Comparison of ENCODE assay signal across 1 cellular context in the genomic region with DNA sequence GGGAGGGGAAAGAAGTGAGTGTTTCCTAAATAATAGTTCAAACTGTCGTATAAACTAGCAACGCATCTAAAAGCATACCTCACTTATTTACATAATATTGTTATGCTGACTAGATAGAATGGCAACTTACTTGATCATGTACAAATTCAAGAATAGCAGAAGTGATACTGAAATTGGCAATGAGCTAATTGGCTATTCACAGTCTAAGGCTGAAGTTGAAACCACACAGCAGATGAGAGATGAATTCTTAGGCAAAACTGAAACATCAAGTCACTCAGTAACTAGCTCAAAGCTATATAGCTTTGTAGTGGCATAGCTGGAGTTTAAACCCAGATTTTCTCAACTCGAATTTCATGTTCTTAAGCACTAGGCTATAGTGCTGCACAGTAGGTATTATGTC.
A peak's percentile ranks its signal among the peaks of the same experiment; 100 is the strongest.
TF ChIP-seq lines count a peak whose summit lies in the region.

No MANE protein-coding gene starts in this region.

TF ChIP-seq in GM12878, 131 proteins besides CTCF, POLR2A, EP300 and RAD21 (continued from another document and continues in another):
- TF ChIP-seq BCLAF1 (IDR thresholded peaks at IDR 0.05) (no peak), NR2F1 (conservative IDR thresholded peaks at IDR 0.05) (peak; percentile 35; the same call in 1 of the 2 replicates), MTA2 (IDR thresholded peaks at IDR 0.05; ENCODE audit: low read depth) (peak; percentile 81), BRCA1 (IDR thresholded peaks at IDR 0.05; ENCODE audit: low read depth, low read length) (no peak), RUNX3 (IDR thresholded peaks at IDR 0.05; ENCODE audit: low read length) (peak; percentile 57), BCL11A (IDR thresholded peaks at IDR 0.05; ENCODE audit: low read depth, low read length) (peak; percentile 41; the same call in 1 of the 2 replicates), IKZF1 (conservative IDR thresholded peaks at IDR 0.05) (0 out of 2 replicates have a peak, but pooled peaks have one; percentile 14), MEF2A (IDR thresholded peaks at IDR 0.05; ENCODE audit: insufficient read depth, low read depth, low read length) (peak; percentile 49; the same call in 1 of the 2 replicates), TARDBP (IDR thresholded peaks at IDR 0.05; ENCODE audit: borderline replicate concordance) (no peak), DPF2 (IDR thresholded peaks at IDR 0.05) (peak; percentile 78), JUND (IDR thresholded peaks at IDR 0.05; ENCODE audit: low read depth, low read length) (no peak), ZNF384 (IDR thresholded peaks at IDR 0.05; ENCODE audit: borderline replicate concordance, low read depth, low read length) (no peak), RAD51 (IDR thresholded peaks at IDR 0.05) (no peak), HDAC6 (IDR thresholded peaks at IDR 0.05; ENCODE audit: unreplicated experiment) (no peak), ATF7 (IDR thresholded peaks at IDR 0.05; ENCODE audit: low read depth) (peak; percentile 84), ZBTB40 (IDR thresholded peaks at IDR 0.05; ENCODE audit: borderline replicate concordance) (no peak), CREM (IDR thresholded peaks at IDR 0.05; ENCODE audit: low read depth) (no peak), NR2C1 (IDR thresholded peaks at IDR 0.05) (no peak), SPI1 (IDR thresholded peaks at IDR 0.05; ENCODE audit: borderline replicate concordance, insufficient read depth, low read depth, low read length) (peak; percentile 88), RFX5 (IDR thresholded peaks at IDR 0.05; ENCODE audit: low read depth, low read length) (no peak), PAX8 (IDR thresholded peaks at IDR 0.05) (no peak), ZNF24 (IDR thresholded peaks at IDR 0.05) (peak; percentile 80), NFIC (IDR thresholded peaks at IDR 0.05; ENCODE audit: low read depth, low read length) (no peak), SUPT20H (IDR thresholded peaks at IDR 0.05; ENCODE audit: borderline replicate concordance, control insufficient read depth, low read depth, low read length) (no peak), YY1 (IDR thresholded peaks at IDR 0.05; ENCODE audit: low read depth, low read length) (no peak), PKNOX1 (IDR thresholded peaks at IDR 0.05) (peak; percentile 11; the same call in 1 of the 2 replicates), POU2F2 (IDR thresholded peaks at IDR 0.05; ENCODE audit: borderline replicate concordance, low read depth, low read length) (no peak), MEF2B (IDR thresholded peaks at IDR 0.05; ENCODE audit: partially characterized antibody, poor library complexity, severe bottlenecking) (peak; percentile 34), TCF12 (IDR thresholded peaks at IDR 0.05; ENCODE audit: low read depth, low read length) (no peak), ZNF217 (IDR thresholded peaks at IDR 0.05) (peak; percentile 63; the same call in 1 of the 2 replicates), RELA (IDR thresholded peaks at IDR 0.05; ENCODE audit: borderline replicate concordance, partially characterized antibody) (no peak), SMARCA5 (IDR thresholded peaks at IDR 0.05) (no peak), JUNB (IDR thresholded peaks at IDR 0.05) (no peak), MYB (IDR thresholded peaks at IDR 0.05; ENCODE audit: borderline replicate concordance, low read depth, low read length) (no peak)
- TF ChIP-seq, protein P1, sequence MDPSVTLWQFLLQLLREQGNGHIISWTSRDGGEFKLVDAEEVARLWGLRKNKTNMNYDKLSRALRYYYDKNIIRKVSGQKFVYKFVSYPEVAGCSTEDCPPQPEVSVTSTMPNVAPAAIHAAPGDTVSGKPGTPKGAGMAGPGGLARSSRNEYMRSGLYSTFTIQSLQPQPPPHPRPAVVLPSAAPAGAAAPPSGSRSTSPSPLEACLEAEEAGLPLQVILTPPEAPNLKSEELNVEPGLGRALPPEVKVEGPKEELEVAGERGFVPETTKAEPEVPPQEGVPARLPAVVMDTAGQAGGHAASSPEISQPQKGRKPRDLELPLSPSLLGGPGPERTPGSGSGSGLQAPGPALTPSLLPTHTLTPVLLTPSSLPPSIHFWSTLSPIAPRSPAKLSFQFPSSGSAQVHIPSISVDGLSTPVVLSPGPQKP (IDR thresholded peaks at IDR 0.05; ENCODE audit: low read depth, low read length) = no peak
- TF ChIP-seq, protein P2, sequence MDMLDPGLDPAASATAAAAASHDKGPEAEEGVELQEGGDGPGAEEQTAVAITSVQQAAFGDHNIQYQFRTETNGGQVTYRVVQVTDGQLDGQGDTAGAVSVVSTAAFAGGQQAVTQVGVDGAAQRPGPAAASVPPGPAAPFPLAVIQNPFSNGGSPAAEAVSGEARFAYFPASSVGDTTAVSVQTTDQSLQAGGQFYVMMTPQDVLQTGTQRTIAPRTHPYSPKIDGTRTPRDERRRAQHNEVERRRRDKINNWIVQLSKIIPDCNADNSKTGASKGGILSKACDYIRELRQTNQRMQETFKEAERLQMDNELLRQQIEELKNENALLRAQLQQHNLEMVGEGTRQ (IDR thresholded peaks at IDR 0.05; ENCODE audit: borderline replicate concordance, low read depth, low read length) = no peak
- TF ChIP-seq, protein P3, sequence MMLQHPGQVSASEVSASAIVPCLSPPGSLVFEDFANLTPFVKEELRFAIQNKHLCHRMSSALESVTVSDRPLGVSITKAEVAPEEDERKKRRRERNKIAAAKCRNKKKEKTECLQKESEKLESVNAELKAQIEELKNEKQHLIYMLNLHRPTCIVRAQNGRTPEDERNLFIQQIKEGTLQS (IDR thresholded peaks at IDR 0.05; ENCODE audit: borderline replicate concordance, extremely low read depth, low read depth, low read length) = no peak
- TF ChIP-seq, protein P4, sequence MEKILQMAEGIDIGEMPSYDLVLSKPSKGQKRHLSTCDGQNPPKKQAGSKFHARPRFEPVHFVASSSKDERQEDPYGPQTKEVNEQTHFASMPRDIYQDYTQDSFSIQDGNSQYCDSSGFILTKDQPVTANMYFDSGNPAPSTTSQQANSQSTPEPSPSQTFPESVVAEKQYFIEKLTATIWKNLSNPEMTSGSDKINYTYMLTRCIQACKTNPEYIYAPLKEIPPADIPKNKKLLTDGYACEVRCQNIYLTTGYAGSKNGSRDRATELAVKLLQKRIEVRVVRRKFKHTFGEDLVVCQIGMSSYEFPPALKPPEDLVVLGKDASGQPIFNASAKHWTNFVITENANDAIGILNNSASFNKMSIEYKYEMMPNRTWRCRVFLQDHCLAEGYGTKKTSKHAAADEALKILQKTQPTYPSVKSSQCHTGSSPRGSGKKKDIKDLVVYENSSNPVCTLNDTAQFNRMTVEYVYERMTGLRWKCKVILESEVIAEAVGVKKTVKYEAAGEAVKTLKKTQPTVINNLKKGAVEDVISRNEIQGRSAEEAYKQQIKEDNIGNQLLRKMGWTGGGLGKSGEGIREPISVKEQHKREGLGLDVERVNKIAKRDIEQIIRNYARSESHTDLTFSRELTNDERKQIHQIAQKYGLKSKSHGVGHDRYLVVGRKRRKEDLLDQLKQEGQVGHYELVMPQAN (conservative IDR thresholded peaks at IDR 0.05) = no peak
- TF ChIP-seq, protein P5, sequence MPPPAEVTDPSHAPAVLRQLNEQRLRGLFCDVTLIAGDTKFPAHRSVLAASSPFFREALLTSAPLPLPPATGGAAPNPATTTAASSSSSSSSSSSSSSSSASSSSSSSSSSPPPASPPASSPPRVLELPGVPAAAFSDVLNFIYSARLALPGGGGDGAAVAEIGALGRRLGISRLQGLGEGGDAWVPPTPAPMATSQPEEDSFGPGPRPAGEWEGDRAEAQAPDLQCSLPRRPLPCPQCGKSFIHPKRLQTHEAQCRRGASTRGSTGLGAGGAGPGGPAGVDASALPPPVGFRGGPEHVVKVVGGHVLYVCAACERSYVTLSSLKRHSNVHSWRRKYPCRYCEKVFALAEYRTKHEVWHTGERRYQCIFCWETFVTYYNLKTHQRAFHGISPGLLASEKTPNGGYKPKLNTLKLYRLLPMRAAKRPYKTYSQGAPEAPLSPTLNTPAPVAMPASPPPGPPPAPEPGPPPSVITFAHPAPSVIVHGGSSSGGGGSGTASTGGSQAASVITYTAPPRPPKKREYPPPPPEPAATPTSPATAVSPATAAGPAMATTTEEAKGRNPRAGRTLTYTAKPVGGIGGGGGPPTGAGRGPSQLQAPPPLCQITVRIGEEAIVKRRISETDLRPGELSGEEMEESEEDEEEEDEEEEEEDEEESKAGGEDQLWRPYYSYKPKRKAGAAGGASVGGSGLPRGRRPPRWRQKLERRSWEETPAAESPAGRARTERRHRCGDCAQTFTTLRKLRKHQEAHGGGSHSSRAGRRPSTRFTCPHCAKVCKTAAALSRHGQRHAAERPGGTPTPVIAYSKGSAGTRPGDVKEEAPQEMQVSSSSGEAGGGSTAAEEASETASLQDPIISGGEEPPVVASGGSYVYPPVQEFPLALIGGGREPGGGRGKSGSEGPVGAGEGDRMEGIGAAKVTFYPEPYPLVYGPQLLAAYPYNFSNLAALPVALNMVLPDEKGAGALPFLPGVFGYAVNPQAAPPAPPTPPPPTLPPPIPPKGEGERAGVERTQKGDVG (CRISPR knock-in tag; IDR thresholded peaks at IDR 0.05) = no peak
- TF ChIP-seq, protein P6, sequence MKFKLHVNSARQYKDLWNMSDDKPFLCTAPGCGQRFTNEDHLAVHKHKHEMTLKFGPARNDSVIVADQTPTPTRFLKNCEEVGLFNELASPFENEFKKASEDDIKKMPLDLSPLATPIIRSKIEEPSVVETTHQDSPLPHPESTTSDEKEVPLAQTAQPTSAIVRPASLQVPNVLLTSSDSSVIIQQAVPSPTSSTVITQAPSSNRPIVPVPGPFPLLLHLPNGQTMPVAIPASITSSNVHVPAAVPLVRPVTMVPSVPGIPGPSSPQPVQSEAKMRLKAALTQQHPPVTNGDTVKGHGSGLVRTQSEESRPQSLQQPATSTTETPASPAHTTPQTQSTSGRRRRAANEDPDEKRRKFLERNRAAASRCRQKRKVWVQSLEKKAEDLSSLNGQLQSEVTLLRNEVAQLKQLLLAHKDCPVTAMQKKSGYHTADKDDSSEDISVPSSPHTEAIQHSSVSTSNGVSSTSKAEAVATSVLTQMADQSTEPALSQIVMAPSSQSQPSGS (IDR thresholded peaks at IDR 0.05; ENCODE audit: low read length) = 0 out of 2 replicates have a peak, but pooled peaks have one; percentile 31
